Comparison of ENCODE assay signal across 18 cellular contexts in the genomic region with DNA sequence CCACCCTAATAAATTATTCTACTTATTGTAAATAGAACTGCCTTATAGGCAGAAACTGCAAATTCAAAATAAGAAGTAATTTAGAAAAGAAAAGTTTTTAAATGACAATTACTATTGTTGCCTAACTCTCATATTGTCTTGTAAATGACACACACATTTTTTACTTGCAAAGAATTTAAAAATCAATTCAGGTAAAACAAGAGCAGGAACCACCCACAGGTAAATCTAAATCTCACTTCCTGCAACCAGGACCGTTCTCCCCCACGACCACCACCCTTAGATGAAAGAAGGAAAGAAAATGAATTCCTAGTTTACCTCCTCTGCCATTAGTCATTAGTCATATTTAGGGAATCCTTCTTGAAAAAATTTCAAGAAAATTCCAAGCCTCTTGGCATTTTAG. TPM values are rescaled to one million over a fixed set of nuclear protein-coding genes. Genes with fewer than 3 reads are reported as not detected.
"Had no signal": no experiment of that assay in that cellular context is flagged by ENCODE, and none has a peak within 500 bp of the region (broad histone marks: within the 10 kb centered on the region; RNA-seq: fewer than 3 reads in every experiment).

No MANE protein-coding gene starts in this region.

- DNase-seq: activated CD4-positive, alpha-beta T cell treated with anti-CD3 and anti-CD28 coated beads for 36 hours; activated CD8-positive, alpha-beta memory T cell treated with anti-CD3 and anti-CD28 coated beads, Interleukin-2, amount 50 U/mL, for 4 hours; activated CD8-positive, alpha-beta T cell treated with anti-CD3 and anti-CD28 coated beads for 36 hours; activated T-cell treated with anti-CD3 and anti-CD28 coated beads, Interleukin-2, amount 50 U/mL, for 72 hours; aorta; caudate nucleus; NCI-H1417; NCI-H1930; NCI-H2171; NCI-H2227 treated with DMSO at 0.1 percent for 48 hours; NCI-H446 treated with DMSO at 0.1 percent for 48 hours; NCI-H524 treated with DMSO at 0.1 percent for 48 hours; NCI-H748 treated with DMSO at 0.1 percent for 48 hours; SIG-M5; T-helper 1 cell had no signal

- H3K4me1 ChIP-seq: breast epithelium had no signal

- H3K27ac ChIP-seq: breast epithelium, VCaP had no signal

- H3K4me3 ChIP-seq: breast epithelium had no signal

- H3K9me3 ChIP-seq: breast epithelium had no signal

- ATAC-seq: activated CD4-positive, alpha-beta T cell treated with anti-CD3 and anti-CD28 coated beads for 36 hours; activated CD8-positive, alpha-beta T cell treated with anti-CD3 and anti-CD28 coated beads for 36 hours; activated T-cell treated with anti-CD3 and anti-CD28 coated beads, Interleukin-2, amount 50 U/mL, for 72 hours had no signal

- H3K36me3 ChIP-seq: breast epithelium had no signal

- H3K27me3 ChIP-seq: breast epithelium had no signal

RNA-seq across cellular contexts. Expression of a gene that starts 4.8 kb away (rescaled TPM):
- total RNA-seq: OCI-LY7 had no signal
